ENCODE assay signal across 8 cellular contexts in the genomic region with DNA sequence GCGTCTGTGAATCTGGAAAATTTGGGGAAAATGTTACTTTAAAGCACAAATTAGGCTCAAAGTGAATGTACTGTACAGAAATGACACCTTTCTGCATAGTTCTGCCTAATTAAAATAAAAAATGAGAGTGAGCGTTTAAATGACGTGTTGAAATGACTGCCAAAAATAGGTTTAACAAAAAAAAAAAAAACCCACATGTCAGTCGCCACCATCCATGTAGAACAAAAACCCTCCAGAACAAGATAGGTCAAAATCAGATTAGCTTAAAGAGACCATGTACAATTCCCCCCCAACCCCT. TPM values are rescaled to one million over a fixed set of nuclear protein-coding genes. Genes with fewer than 3 reads are reported as not detected.
DNase-seq lines count a peak whose midpoint lies in the region; ATAC-seq and TF ChIP-seq lines count a peak whose summit lies in the region.

No MANE protein-coding gene starts in this region.

- peak overlapping the region; percentile 91 for H3K4me3 ChIP-seq in SU-DHL-6 (ENCODE audit: insufficient read depth, low read length, poor library complexity, severe bottlenecking)
- peak overlapping the region; percentile 51 to 90 for H3K4me3 ChIP-seq in gastroesophageal sphincter
- peak overlapping the region; percentile 78 for H3K4me3 ChIP-seq in smooth muscle cell

- H2AFZ ChIP-seq in SU-DHL-6 (ENCODE audit: low read depth, low read length, severe bottlenecking) (peak overlapping the region; percentile 76), smooth muscle cell (ENCODE audit: low read depth) (peak overlapping the region; percentile 97)

- WGBS in gastroesophageal sphincter (ENCODE audit: low coverage in 1 of 2), 2 donors = 0 to 5% methylated on average over 2 to 4 of the region's 4 CpGs
- WGBS in smooth muscle cell (ENCODE audit: low lambda C conversion rate) = 3% methylated on average over 4 of the region's 4 CpGs

- H3K36me3 ChIP-seq in SU-DHL-6 (ENCODE audit: low read length) (peaks cover 4% of the 10 kb centered on the region; the same call in 1 of the 2 replicates), gastroesophageal sphincter (peaks cover 0 to under 1% of the 10 kb centered on the region in 2 donors), smooth muscle cell (ENCODE audit: low read depth) (no peaks in the 10 kb centered on the region)

- no peak for TF ChIP-seq POLR2A in gastroesophageal sphincter (IDR thresholded peaks at IDR 0.05)

- H3K9me2 ChIP-seq in SU-DHL-6 (replicated peaks; ENCODE audit: insufficient read depth, low read length) = no peaks in the 10 kb centered on the region

- peaks cover 23% of the 10 kb centered on the region; the same call in 1 of the 2 replicates for H4K20me1 ChIP-seq in SU-DHL-6 (ENCODE audit: low read depth, low read length)
- peaks cover 49% of the 10 kb centered on the region for H4K20me1 ChIP-seq in smooth muscle cell (ENCODE audit: low read depth)

- DNase-seq in smooth muscle cell (lab: John Stamatoyannopoulos, UW; ENCODE audit: unreplicated experiment) (no peak), GOT3 (lab: John Stamatoyannopoulos, UW) (no peak), HCEC 1CT (no peak), H4 (ENCODE audit: low spot score) (no peak)

- H3K4me2 ChIP-seq in SU-DHL-6 (ENCODE audit: low read depth, low read length, poor library complexity, severe bottlenecking) (peak overlapping the region; percentile 80), smooth muscle cell (peak overlapping the region; percentile 94)

- H3K79me2 ChIP-seq in SU-DHL-6 (ENCODE audit: insufficient read depth, low read length) (peaks cover 56% of the 10 kb centered on the region), smooth muscle cell (ENCODE audit: low read depth) (peaks cover 32% of the 10 kb centered on the region)

- H3K27ac ChIP-seq in SU-DHL-6 (ENCODE audit: low read depth, low read length) (peak overlapping the region; percentile 89), gastroesophageal sphincter (peak overlapping the region; percentile 60 to 93 (median 92)), smooth muscle cell (ENCODE audit: low read depth) (no peak overlapping the region)

- H3K9me3 ChIP-seq in SU-DHL-6 (ENCODE audit: insufficient read depth, low read length) (no peaks in the 10 kb centered on the region), gastroesophageal sphincter (no peaks in the 10 kb centered on the region), smooth muscle cell (replicated peaks; ENCODE audit: low read depth) (no peaks in the 10 kb centered on the region)

- H3K27me3 ChIP-seq in SU-DHL-6 (ENCODE audit: low read length) = no peaks in the 10 kb centered on the region
- no peaks in the 10 kb centered on the region for H3K27me3 ChIP-seq in gastroesophageal sphincter
- H3K27me3 ChIP-seq in smooth muscle cell (ENCODE audit: low read depth) = no peaks in the 10 kb centered on the region

- no peak for TF ChIP-seq EP300 in gastroesophageal sphincter (IDR thresholded peaks at IDR 0.05)

- H3K9ac ChIP-seq in SU-DHL-6 (ENCODE audit: low read length) (peak overlapping the region; percentile 78), smooth muscle cell (ENCODE audit: low read depth) (peak overlapping the region; percentile 17)

- peaks cover 22% of the 10 kb centered on the region for H3F3A ChIP-seq in SU-DHL-6 (ENCODE audit: insufficient read depth)
- H3F3A ChIP-seq in smooth muscle cell (ENCODE audit: low read depth) = peaks cover 13% of the 10 kb centered on the region

- no peak for TF ChIP-seq CTCF in SU-DHL-6 (IDR thresholded peaks at IDR 0.05; ENCODE audit: insufficient read depth, low read length, poor library complexity, severe bottlenecking)
- TF ChIP-seq CTCF in gastroesophageal sphincter (IDR thresholded peaks at IDR 0.05) = no peak
- no peak for TF ChIP-seq CTCF in smooth muscle cell (IDR thresholded peaks at IDR 0.05; ENCODE audit: borderline replicate concordance, insufficient read depth, poor library complexity, severe bottlenecking)

- peaks cover 6 to 60% (median 45%) of the 10 kb centered on the region in 3 donors for H3K4me1 ChIP-seq in gastroesophageal sphincter
- peaks cover 29% of the 10 kb centered on the region for H3K4me1 ChIP-seq in smooth muscle cell (ENCODE audit: low read depth)

- ATAC-seq in GM21360 (IDR thresholded peaks at IDR 0.05; ENCODE audit: unreplicated experiment) = peak; percentile 4
- ATAC-seq in gastroesophageal sphincter = no peak
- ATAC-seq in GM19452 (IDR thresholded peaks at IDR 0.05; ENCODE audit: unreplicated experiment) = no peak

RNA-seq across cellular contexts. Expression of a gene that starts 0.7 kb away (rescaled TPM):
- 100 to 1,000 TPM in 2 of 4 donors, 10 to 100 TPM in 2; 77.4 to 147 (median 95.6) TPM for total RNA-seq in gastroesophageal sphincter
- 27.4 and 33.2 TPM in 2 replicates for total RNA-seq in smooth muscle cell
- 38.5 and 48.4 TPM in 2 replicates for polyA plus RNA-seq in smooth muscle cell
- total RNA-seq in H4 (2014; rRNA removed; shearing (Covaris generic)) = 234 and 256 TPM in 2 replicates
